In genomic region chr10:96287392-96288105, GRCh38 we compare ENCODE assay signal across 8 cellular contexts. TPM values are rescaled to one million over a fixed set of nuclear protein-coding genes. Genes with fewer than 3 reads are reported as not detected.
DNase-seq lines count a peak whose midpoint lies in the region; ATAC-seq and TF ChIP-seq lines count a peak whose summit lies in the region.

No MANE protein-coding gene starts in this region.

- H3K4me3 ChIP-seq in BLaER1 treated with 17β-estradiol and CSF1 and Interleukin-3, amounts not matched to agents 10 nM and 100 nM: peak overlapping the region; percentile 1 to 60 (median 48); a peak in 18 of 20 replicates
- H3K4me3 ChIP-seq in RWPE2 (ENCODE audit: severe bottlenecking) (no peak overlapping the region), mononuclear cell (ENCODE audit: low read length) (peak overlapping the region; percentile 26)

- no peaks in the 10 kb centered on the region for H3K27me3 ChIP-seq in BLaER1 treated with 17β-estradiol and CSF1 and Interleukin-3, amounts not matched to agents 10 nM and 100 nM
- H3K27me3 ChIP-seq in RWPE2 (ENCODE audit: insufficient read depth, poor library complexity, severe bottlenecking) (no peaks in the 10 kb centered on the region), mononuclear cell (ENCODE audit: insufficient read depth, low read length) (no peaks in the 10 kb centered on the region)

- H3K4me1 Mint-ChIP-seq in activated CD4-positive, alpha-beta memory T cell treated with anti-CD3 and anti-CD28 coated beads, Interleukin-2, amount 10 ng/mL, durations not matched to agents 7 days and 5 days: peaks cover 7% of the 10 kb centered on the region

- peaks cover 51 to 92% (median 75%) of the 10 kb centered on the region in 10 experiments for H3K4me1 ChIP-seq in BLaER1 treated with 17β-estradiol and CSF1 and Interleukin-3, amounts not matched to agents 10 nM and 100 nM
- H3K4me1 ChIP-seq in RWPE2 (ENCODE audit: insufficient read depth, poor library complexity, severe bottlenecking): peaks cover 9% of the 10 kb centered on the region
- H3K4me1 ChIP-seq in mononuclear cell (ENCODE audit: insufficient read depth, low read length): peaks cover 40% of the 10 kb centered on the region

- CTCF ChIA-PET in activated CD4-positive, alpha-beta memory T cell treated with anti-CD3 and anti-CD28 coated beads, Interleukin-2, amount 10 ng/mL, durations not matched to agents 7 days and 5 days (lab: Charles Lee): interaction anchor here (0.9 to 1.8 kb wide), 2 partner anchors 58 to 271 kb away, joined by 6 to 10 read pairs; no protein-coding TSS in a partner anchor

- no peaks in the 10 kb centered on the region for H4K20me1 ChIP-seq in BLaER1 treated with 17β-estradiol and CSF1 and Interleukin-3, amounts not matched to agents 10 nM and 100 nM

- H3K27me3 Mint-ChIP-seq in activated CD4-positive, alpha-beta memory T cell treated with anti-CD3 and anti-CD28 coated beads, Interleukin-2, amount 10 ng/mL, durations not matched to agents 7 days and 5 days: peaks cover 19% of the 10 kb centered on the region

- peak overlapping the region; percentile 9 to 75 (median 69); a peak in 20 of 22 replicates for H3K9ac ChIP-seq in BLaER1 treated with 17β-estradiol and CSF1 and Interleukin-3, amounts not matched to agents 10 nM and 100 nM

- POLR2A ChIA-PET in activated CD4-positive, alpha-beta memory T cell treated with anti-CD3 and anti-CD28 coated beads, Interleukin-2, amount 10 ng/mL, durations not matched to agents 7 days and 5 days (lab: Charles Lee): no interaction called here

- no peaks in the 10 kb centered on the region for H3K9me3 Mint-ChIP-seq in activated CD4-positive, alpha-beta memory T cell treated with anti-CD3 and anti-CD28 coated beads, Interleukin-2, amount 10 ng/mL, durations not matched to agents 7 days and 5 days

- peak overlapping the region in 10 of 11 experiments; percentile 38 to 86 (median 78); a peak in 19 of 22 replicates for H3K27ac ChIP-seq in BLaER1 treated with 17β-estradiol and CSF1 and Interleukin-3, amounts not matched to agents 10 nM and 100 nM
- H3K27ac ChIP-seq in RWPE2 (ENCODE audit: poor library complexity, severe bottlenecking): no peak overlapping the region

- DNase-seq in RWPE2 (ENCODE audit: low spot score): no peak
- no peak for DNase-seq in activated CD4-positive, alpha-beta memory T cell treated with anti-CD3 and anti-CD28 coated beads, Interleukin-2, amount 10 ng/mL, durations not matched to agents 7 days and 5 days
- DNase-seq in activated CD4-positive, alpha-beta T cell treated with anti-CD3 and anti-CD28 coated beads, Interleukin-2, amount 50 U/mL, for 1 hour: no peak
- DNase-seq in superior temporal gyrus (ENCODE audit: extremely low spot score): no peak

- H3K36me3 Mint-ChIP-seq in activated CD4-positive, alpha-beta memory T cell treated with anti-CD3 and anti-CD28 coated beads, Interleukin-2, amount 10 ng/mL, durations not matched to agents 7 days and 5 days (ENCODE audit: low read depth): no peaks in the 10 kb centered on the region

- no peak overlapping the region for H3K27ac Mint-ChIP-seq in activated CD4-positive, alpha-beta memory T cell treated with anti-CD3 and anti-CD28 coated beads, Interleukin-2, amount 10 ng/mL, durations not matched to agents 7 days and 5 days

- H3K36me3 ChIP-seq in BLaER1 treated with 17β-estradiol and CSF1 and Interleukin-3, amounts not matched to agents 10 nM and 100 nM: no peaks in the 10 kb centered on the region; a peak in 1 of 22 replicates
- H3K36me3 ChIP-seq in RWPE2 (ENCODE audit: low read depth): no peaks in the 10 kb centered on the region

- TF ChIP-seq POLR2A in GM19193 (IDR thresholded peaks at IDR 0.05; ENCODE audit: extremely low read depth, insufficient read depth, insufficient read length): peak; percentile 55

- H3K4me2 ChIP-seq in BLaER1 treated with 17β-estradiol and CSF1 and Interleukin-3, amounts not matched to agents 10 nM and 100 nM: peak overlapping the region; percentile 73 to 98 (median 90)

- ATAC-seq in HG03139 (IDR thresholded peaks at IDR 0.05; ENCODE audit: unreplicated experiment) (peak; percentile 51), RWPE2 (ENCODE audit: low read depth) (peak; percentile 79)

- H3K9me3 ChIP-seq in BLaER1 treated with 17β-estradiol and CSF1 and Interleukin-3, amounts not matched to agents 10 nM and 100 nM (replicated peaks in 1 of 11): peaks cover 0 to 11% (median 6%) of the 10 kb centered on the region in 11 experiments; a peak in 11 of 22 replicates
- H3K9me3 ChIP-seq in RWPE2 (ENCODE audit: severe bottlenecking) (no peaks in the 10 kb centered on the region), mononuclear cell (ENCODE audit: low read depth, low read length) (no peaks in the 10 kb centered on the region)

- no peak overlapping the region for H3K4me3 Mint-ChIP-seq in activated CD4-positive, alpha-beta memory T cell treated with anti-CD3 and anti-CD28 coated beads, Interleukin-2, amount 10 ng/mL, durations not matched to agents 7 days and 5 days

- no peak for TF ChIP-seq CTCF in RWPE2 (IDR thresholded peaks at IDR 0.05; ENCODE audit: poor library complexity, severe bottlenecking)

RNA-seq across cellular contexts. Expression of gene BLNK, which starts 16.2 kb away (rescaled TPM):
- total RNA-seq in mononuclear cell: 3.6 TPM
- not detected for total RNA-seq in activated CD4-positive, alpha-beta memory T cell treated with anti-CD3 and anti-CD28 coated beads, Interleukin-2, amount 10 ng/mL, durations not matched to agents 7 days and 5 days

RNA-seq across cellular contexts. Expression of gene DNTT, which starts 16.7 kb away (rescaled TPM):
- total RNA-seq in mononuclear cell: 0.10 TPM
- not detected for total RNA-seq in activated CD4-positive, alpha-beta memory T cell treated with anti-CD3 and anti-CD28 coated beads, Interleukin-2, amount 10 ng/mL, durations not matched to agents 7 days and 5 days
